ENCODE assay signal across 6 cellular contexts in the genomic region with DNA sequence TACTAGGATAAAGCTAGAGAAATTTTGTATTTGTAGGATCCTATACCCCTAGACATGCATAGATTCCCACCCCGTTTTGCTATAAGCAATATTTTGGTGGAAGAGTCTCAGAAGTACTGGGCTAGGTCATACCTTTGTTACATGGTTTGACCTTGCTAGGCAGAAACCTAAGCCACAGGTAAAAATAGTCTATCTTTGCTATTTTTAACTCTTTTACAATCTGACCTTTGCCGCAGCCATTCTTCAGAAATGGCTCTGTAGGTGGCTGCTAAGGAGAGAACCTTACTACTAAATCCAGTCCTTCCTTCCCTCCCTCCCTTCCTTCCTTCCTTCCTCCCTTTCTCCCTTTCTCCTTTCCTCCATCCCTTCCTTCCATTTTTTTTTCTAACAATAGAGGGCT.
"Had no signal": no experiment of that assay in that cellular context is flagged by ENCODE, and none has a peak within 500 bp of the region (broad histone marks: within the 10 kb centered on the region; RNA-seq: fewer than 3 reads in every experiment).

No MANE protein-coding gene starts in this region.

- H3K27ac ChIP-seq: HL-60 had no signal

- ATAC-seq: HepG2, K562 had no signal

- H3K4me3 ChIP-seq: K562 had no signal

- FAIRE-seq: HepG2, K562 had no signal

- DNase-seq: IMR-90, KBM-7, KG1 had no signal
